In the genomic region with DNA sequence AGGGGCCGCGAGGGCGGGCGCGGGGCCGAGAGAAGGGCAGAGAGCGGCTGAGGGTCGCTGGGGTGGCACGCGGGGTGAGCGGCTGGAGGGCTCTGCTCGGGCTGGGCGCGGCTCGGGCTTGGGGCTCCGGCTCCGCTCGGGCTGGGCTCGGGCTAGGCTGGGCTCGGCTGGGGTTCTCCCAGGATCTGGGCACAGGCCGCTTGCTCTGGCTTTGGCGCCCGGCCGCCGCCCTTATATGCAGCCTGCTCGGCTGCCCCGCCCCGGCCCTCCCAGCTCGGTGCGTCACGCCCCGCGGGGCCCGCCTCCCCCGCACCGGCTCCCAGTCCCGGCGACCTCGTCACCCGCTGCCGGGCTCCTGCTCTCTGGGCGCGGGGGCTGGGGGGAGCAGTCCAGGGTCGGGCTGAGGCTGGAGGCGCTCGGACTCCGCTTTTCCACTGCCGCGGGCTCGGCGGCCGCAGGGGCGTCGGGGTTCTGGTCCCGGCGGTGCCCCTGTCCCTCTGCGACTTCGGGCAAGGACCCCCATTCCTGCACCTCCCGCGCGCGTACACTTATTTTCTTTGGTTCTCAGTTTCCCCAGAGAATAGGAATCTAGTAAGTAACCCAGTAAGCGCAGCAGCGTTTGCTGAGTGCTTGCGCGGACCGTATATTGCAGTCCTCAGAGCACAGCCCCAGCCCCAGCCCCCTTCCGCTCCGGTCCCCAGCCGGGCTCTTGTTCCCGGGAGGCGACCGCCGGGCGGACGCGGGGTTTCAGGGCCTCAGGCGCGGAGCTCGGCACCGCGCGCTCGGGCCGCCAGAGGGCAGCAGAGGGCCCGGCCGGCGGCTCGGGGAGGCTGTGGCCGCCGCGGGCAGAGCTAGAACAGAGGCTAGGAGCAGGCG, we compare ENCODE assay signal across 7 cellular contexts. TPM values are rescaled to one million over a fixed set of nuclear protein-coding genes. Genes with fewer than 3 reads are reported as not detected.
DNase-seq lines count a peak whose midpoint lies in the region; ATAC-seq, FAIRE-seq and TF ChIP-seq lines count a peak whose summit lies in the region.

A gene with protein sequence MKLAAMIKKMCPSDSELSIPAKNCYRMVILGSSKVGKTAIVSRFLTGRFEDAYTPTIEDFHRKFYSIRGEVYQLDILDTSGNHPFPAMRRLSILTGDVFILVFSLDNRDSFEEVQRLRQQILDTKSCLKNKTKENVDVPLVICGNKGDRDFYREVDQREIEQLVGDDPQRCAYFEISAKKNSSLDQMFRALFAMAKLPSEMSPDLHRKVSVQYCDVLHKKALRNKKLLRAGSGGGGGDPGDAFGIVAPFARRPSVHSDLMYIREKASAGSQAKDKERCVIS (minus strand): TSS at position 207 of the 876 bp plus-strand sequence. CDS start 214 bp downstream, outside the sequence.

- H3K4me1 Mint-ChIP-seq in activated CD4-positive, alpha-beta T cell treated with anti-CD3 and anti-CD28 coated beads, Interleukin-2, amount 10 ng/mL, durations not matched to agents 24 days and 14 days: peaks cover 11% of the 10 kb centered on the region

- DNase-seq in NCI-H2227 treated with DMSO at 0.1 percent for 48 hours (lab: John Stamatoyannopoulos, UW): peak; percentile 21
- DNase-seq in activated CD4-positive, alpha-beta T cell treated with anti-CD3 and anti-CD28 coated beads, Interleukin-2, amount 10 ng/mL, durations not matched to agents 24 days and 14 days: peak; percentile 95
- peak; percentile 74 for DNase-seq in dedifferentiated amniotic fluid mesenchymal stem cell (ENCODE audit: extremely low spot score)
- peak; percentile 59 for DNase-seq in HepG2 (ENCODE audit: low spot score)
- DNase-seq in stimulated activated CD4-positive, alpha-beta T cell treated with anti-CD3 and anti-CD28 coated beads, Interleukin-2, amount 100 ng/mL, for 48 hours: peak; percentile 72 to 81

- intact Hi-C loops in activated CD4-positive, alpha-beta T cell treated with anti-CD3 and anti-CD28 coated beads, Interleukin-2, amount 10 ng/mL, durations not matched to agents 24 days and 14 days (cut with micrococcal nuclease): loop anchor here (1.0 to 10.0 kb wide), 9 partner anchors 19 to 538 kb away; a partner anchor contains a TSS
- intact Hi-C loops in HepG2 (cut with micrococcal nuclease; ENCODE audit: unreplicated experiment): loop anchor here (1.0 to 5.0 kb wide), 6 partner anchors 42 to 146 kb away; no protein-coding TSS in a partner anchor

- no peak within 1 kb of the TSS for H2AFZ ChIP-seq in HepG2 (ENCODE audit: low read length)

- H3K9ac ChIP-seq in HepG2 (ENCODE audit: insufficient read depth, low read depth, low read length): peak within 1 kb of the TSS; percentile 75

- peak within 1 kb of the TSS; percentile 53 to 71 (median 65); a peak in 5 of 6 replicates for H3K4me3 ChIP-seq in HepG2 (replicated peaks in 1 of 3; ENCODE audit: insufficient read depth in 1 of 3, low read depth in 2 of 3, low read length in 3 of 3)

- TF ChIP-seq POLR2A in GM15510 (IDR thresholded peaks at IDR 0.05; ENCODE audit: borderline replicate concordance, extremely low read depth, insufficient read length): peak; percentile 4
- peak; percentile 89 to 97 for TF ChIP-seq POLR2A in HepG2 (IDR thresholded peaks at IDR 0.05; ENCODE audit: insufficient read depth in 1 of 2, low read depth in 2 of 2, low read length in 2 of 2)

- H3K9me3 ChIP-seq in HepG2 (ENCODE audit: low read length): no peaks in the 10 kb centered on the region

- peaks cover 21% of the 10 kb centered on the region for H3K27me3 Mint-ChIP-seq in activated CD4-positive, alpha-beta T cell treated with anti-CD3 and anti-CD28 coated beads, Interleukin-2, amount 10 ng/mL, durations not matched to agents 24 days and 14 days

- ATAC-seq in HG03025 (IDR thresholded peaks at IDR 0.05; ENCODE audit: low FRiP score, unreplicated experiment) (peak; percentile 51), HepG2 (peak; percentile 86)

- H3K27me3 ChIP-seq in HepG2 (ENCODE audit: control insufficient read depth in 1 of 2, insufficient read depth in 2 of 2, low read length in 2 of 2): peaks cover 4 to 39% of the 10 kb centered on the region in 2 experiments; a peak in 4 of 5 replicates

- peak within 1 kb of the TSS; percentile 77 for H3K4me3 Mint-ChIP-seq in activated CD4-positive, alpha-beta T cell treated with anti-CD3 and anti-CD28 coated beads, Interleukin-2, amount 10 ng/mL, durations not matched to agents 24 days and 14 days

- H3K36me3 ChIP-seq in HepG2 (replicated peaks in 1 of 2; ENCODE audit: control insufficient read depth in 1 of 2, insufficient read depth in 2 of 2, low read length in 2 of 2): peaks cover 3 to 6% of the 10 kb centered on the region in 2 experiments; a peak in 2 of 5 replicates

- peaks cover 20% of the 10 kb centered on the region for H3K36me3 Mint-ChIP-seq in activated CD4-positive, alpha-beta T cell treated with anti-CD3 and anti-CD28 coated beads, Interleukin-2, amount 10 ng/mL, durations not matched to agents 24 days and 14 days (ENCODE audit: low read depth)

- peak; percentile 81 for TF ChIP-seq CTCF in HepG2 (CRISPR knock-in tag; IDR thresholded peaks at IDR 0.05)

- H3K4me1 ChIP-seq in HepG2 (ENCODE audit: insufficient read depth, low read length): peaks cover 26% of the 10 kb centered on the region

- POLR2A ChIA-PET in HepG2 (lab: Yijun Ruan, JAX): interaction anchor here (0.6 to 3.4 kb wide), 53 partner anchors 9 to 617 kb away, joined by 3 to 114 read pairs (median 6); a partner anchor contains a TSS

- in situ Hi-C loops in HepG2 (cut with HindIII; ENCODE audit: extremely low pct_ligation_motif_present, low pct_unique_long_range_greater_than_20kb): loop anchor here (5.0 kb wide), 1 partner anchor 139 kb away; no protein-coding TSS in a partner anchor

- H3K27ac Mint-ChIP-seq in activated CD4-positive, alpha-beta T cell treated with anti-CD3 and anti-CD28 coated beads, Interleukin-2, amount 10 ng/mL, durations not matched to agents 24 days and 14 days: peak within 1 kb of the TSS; percentile 72

- peak; percentile 96 for TF ChIP-seq RAD21 in HepG2 (CRISPR knock-in tag; IDR thresholded peaks at IDR 0.05)

- 0% methylated on average over 11 of the region's 93 CpGs for WGBS in HepG2 (ENCODE audit: low lambda C conversion rate)

- peak within 1 kb of the TSS; percentile 34 for H3K27ac ChIP-seq in HepG2 (ENCODE audit: extremely low read length, insufficient read depth, low read length)

- CTCF ChIA-PET in HepG2 (lab: Yijun Ruan, JAX; ENCODE audit: low intra/inter-chr PET ratio, low total read pairs): interaction anchor here (0.9 to 3.3 kb wide), 5 partner anchors 73 to 145 kb away, joined by 3 to 55 read pairs (median 7); no protein-coding TSS in a partner anchor

- TF ChIP-seq EP300 in HepG2 (IDR thresholded peaks at IDR 0.05; ENCODE audit: low read depth in 2 of 2, low read length in 2 of 2) (0 out of 4 replicates have a peak, but pooled peaks of 1 of the 2 experiments have one; percentile 13), HepG2 (CRISPR knock-in tag; IDR thresholded peaks at IDR 0.05; ENCODE audit: borderline replicate concordance) (no peak)

- H3K4me2 ChIP-seq in HepG2 (ENCODE audit: low read depth, low read length): peak within 1 kb of the TSS; percentile 74

- BruUV-seq in HepG2 (replicated peaks; lab: Mats Ljungman, UMichigan): no TSS peak

- FAIRE-seq in HepG2 (lab: Jason Lieb, UNC): no peak

- no peaks in the 10 kb centered on the region for H3K79me2 ChIP-seq in HepG2 (ENCODE audit: insufficient read depth, low read length)

- H3K9me3 Mint-ChIP-seq in activated CD4-positive, alpha-beta T cell treated with anti-CD3 and anti-CD28 coated beads, Interleukin-2, amount 10 ng/mL, durations not matched to agents 24 days and 14 days: no peaks in the 10 kb centered on the region

- H4K20me1 ChIP-seq in HepG2 (ENCODE audit: insufficient read depth, low read length): no peaks in the 10 kb centered on the region

TF ChIP-seq in HepG2, 621 proteins besides CTCF, POLR2A, EP300 and RAD21 (continues in another document):
- no peak for TF ChIP-seq ZNF556 (CRISPR knock-in tag; IDR thresholded peaks at IDR 0.05; ENCODE audit: borderline replicate concordance)
- TF ChIP-seq THYN1 (CRISPR knock-in tag; IDR thresholded peaks at IDR 0.05; ENCODE audit: borderline replicate concordance, low read depth): no peak
- TF ChIP-seq YEATS4 (CRISPR knock-in tag; IDR thresholded peaks at IDR 0.05; ENCODE audit: borderline replicate concordance): no peak

RNA-seq across cellular contexts. Expression of the gene that starts here (rescaled TPM):
- 6.6 and 7.5 TPM in 2 replicates for total RNA-seq in activated CD4-positive, alpha-beta T cell treated with anti-CD3 and anti-CD28 coated beads, Interleukin-2, amount 10 ng/mL, durations not matched to agents 24 days and 14 days
- 1.4 and 1.6 TPM in 2 replicates for total RNA-seq in HepG2 (2016; rRNA removed; fragmentation: Illumina TruSeq; extraction: Trizol)
- 0.71 and 0.91 TPM in 2 replicates for total RNA-seq in HepG2 (2016; cell fraction: cytosol; rRNA removed; fragmentation: Illumina TruSeq; extraction: Trizol; ENCODE audit: low read depth)
- total RNA-seq in HepG2 (2016; cell fraction: insoluble cytoplasmic fraction; rRNA removed; fragmentation: Illumina TruSeq; extraction: Trizol): 1.4 and 1.9 TPM in 2 replicates
- total RNA-seq in HepG2 (2016; cell fraction: membrane; rRNA removed; fragmentation: Illumina TruSeq; extraction: Trizol): 1.5 and 1.7 TPM in 2 replicates
- 0.99 and 1.1 TPM in 2 replicates for total RNA-seq in HepG2 (2016; cell fraction: nucleus; rRNA removed; fragmentation: Illumina TruSeq; extraction: Trizol)
- 4.2 and 8.9 TPM in 2 replicates for polyA plus RNA-seq in HepG2 (2011; rRNA removed)
- polyA plus RNA-seq in HepG2 (2011; cell fraction: cytosol; rRNA removed): 4.3 and 4.7 TPM in 2 replicates
- 6.6 and 7.6 TPM in 2 replicates for polyA plus RNA-seq in HepG2 (2011; cell fraction: nucleus; rRNA removed)
- polyA plus RNA-seq in HepG2 (2012): 2.1 and 6.2 TPM in 2 replicates
- polyA plus RNA-seq in HepG2 (2016; cell fraction: cytosol; fragmentation: Illumina TruSeq; extraction: Trizol; ENCODE audit: low read depth): 0.32 and 0.38 TPM in 2 replicates
- 1.7 and 1.8 TPM in 2 replicates for polyA plus RNA-seq in HepG2 (2016; cell fraction: insoluble cytoplasmic fraction; fragmentation: Illumina TruSeq; extraction: Trizol; ENCODE audit: low read depth)
- 0.63 and 0.72 TPM in 2 replicates for polyA plus RNA-seq in HepG2 (2016; cell fraction: membrane; fragmentation: Illumina TruSeq; extraction: Trizol; ENCODE audit: low read depth)
- polyA plus RNA-seq in HepG2 (2016; cell fraction: nucleus; fragmentation: Illumina TruSeq; extraction: Trizol; ENCODE audit: insufficient read depth, low read depth): 2.7 and 3.4 TPM in 2 replicates
- 3.9 and 12.1 TPM in 2 replicates for polyA minus RNA-seq in HepG2 (2011; rRNA and poly(A)+ RNA removed; ENCODE audit: low replicate concordance)
- polyA minus RNA-seq in HepG2 (2011; cell fraction: cytosol; rRNA and poly(A)+ RNA removed): 6.2 and 6.6 TPM in 2 replicates
- 1.7 and 3.1 TPM in 2 replicates for polyA minus RNA-seq in HepG2 (2011; cell fraction: nucleus; rRNA and poly(A)+ RNA removed)

Comparison
In these comparisons a context has a peak if more than half of its experiments do, and no peak if none do; other contexts are left out.
1. Peak in every context shown above with its lines: DNase-seq, ATAC-seq, H3K4me3 ChIP-seq and H3K27ac ChIP-seq.
2. DNase-seq: peak in every context shown above with its lines; median percentile 95 in activated CD4-positive, alpha-beta T cell treated with anti-CD3 and anti-CD28 coated beads, Interleukin-2, amount 10 ng/mL, durations not matched to agents 24 days and 14 days; 76 in stimulated activated CD4-positive, alpha-beta T cell treated with anti-CD3 and anti-CD28 coated beads, Interleukin-2, amount 100 ng/mL, for 48 hours; 74 in dedifferentiated amniotic fluid mesenchymal stem cell; 59 in HepG2; 21 in NCI-H2227 treated with DMSO at 0.1 percent for 48 hours.